In genomic region chr13:97810152-97810551, GRCh38 we compare ENCODE assay signal across 9 cellular contexts.
DNase-seq lines count a peak whose midpoint lies in the region; ATAC-seq and TF ChIP-seq lines count a peak whose summit lies in the region.
"Had no signal": no experiment of that assay in that cellular context is flagged by ENCODE, and none has a peak within 500 bp of the region (broad histone marks: within the 10 kb centered on the region; RNA-seq: fewer than 3 reads in every experiment).

No MANE protein-coding gene starts in this region.

- ATAC-seq in GM21786 (IDR thresholded peaks at IDR 0.05; ENCODE audit: unreplicated experiment) = no peak
- ATAC-seq: K562 had no signal

- H3K4me1 Mint-ChIP-seq in brain = no peaks in the 10 kb centered on the region

- no peak overlapping the region for H3K4me3 Mint-ChIP-seq in brain

- H3K27me3 Mint-ChIP-seq in brain = peaks cover 10% of the 10 kb centered on the region

- intact Hi-C loops in posterior vena cava (cut with DNase I) = no loop called here

- no peaks in the 10 kb centered on the region for H3K36me3 Mint-ChIP-seq in brain

- DNase-seq in EH (ENCODE audit: low read depth) (peak; percentile 5), NAMALWA (ENCODE audit: low spot score) (peak; percentile 40), middle frontal gyrus (ENCODE audit: extremely low spot score, low spot score) (peak; percentile 21), posterior vena cava (ENCODE audit: low spot score) (no peak), AG08395 (ENCODE audit: low spot score) (no peak)
- DNase-seq in activated naive CD4-positive, alpha-beta T cell treated with anti-CD3 and anti-CD28 coated beads, Interleukin-2, amount 50 U/mL, for 16 hours = no peak

- peak; percentile 64 to 73 for TF ChIP-seq CTCF in brain (conservative IDR thresholded peaks at IDR 0.05)

- peaks cover 0 to 6% (median 4%) of the 10 kb centered on the region in 5 experiments for H3K9me3 Mint-ChIP-seq in brain

- peak overlapping the region in 1 of 5 experiments; percentile 62 for H3K27ac Mint-ChIP-seq in brain

Comparison
In these comparisons a context has a peak if more than half of its experiments do, and no peak if none do; other contexts are left out.
1. DNase-seq: peak in EH (single experiment), NAMALWA (single experiment) and middle frontal gyrus (single experiment); none in activated naive CD4-positive, alpha-beta T cell treated with anti-CD3 and anti-CD28 coated beads, Interleukin-2, amount 50 U/mL, for 16 hours (single experiment), posterior vena cava (single experiment) and AG08395 (single experiment).